ENCODE assay signal across 8 cellular contexts in the genomic region with DNA sequence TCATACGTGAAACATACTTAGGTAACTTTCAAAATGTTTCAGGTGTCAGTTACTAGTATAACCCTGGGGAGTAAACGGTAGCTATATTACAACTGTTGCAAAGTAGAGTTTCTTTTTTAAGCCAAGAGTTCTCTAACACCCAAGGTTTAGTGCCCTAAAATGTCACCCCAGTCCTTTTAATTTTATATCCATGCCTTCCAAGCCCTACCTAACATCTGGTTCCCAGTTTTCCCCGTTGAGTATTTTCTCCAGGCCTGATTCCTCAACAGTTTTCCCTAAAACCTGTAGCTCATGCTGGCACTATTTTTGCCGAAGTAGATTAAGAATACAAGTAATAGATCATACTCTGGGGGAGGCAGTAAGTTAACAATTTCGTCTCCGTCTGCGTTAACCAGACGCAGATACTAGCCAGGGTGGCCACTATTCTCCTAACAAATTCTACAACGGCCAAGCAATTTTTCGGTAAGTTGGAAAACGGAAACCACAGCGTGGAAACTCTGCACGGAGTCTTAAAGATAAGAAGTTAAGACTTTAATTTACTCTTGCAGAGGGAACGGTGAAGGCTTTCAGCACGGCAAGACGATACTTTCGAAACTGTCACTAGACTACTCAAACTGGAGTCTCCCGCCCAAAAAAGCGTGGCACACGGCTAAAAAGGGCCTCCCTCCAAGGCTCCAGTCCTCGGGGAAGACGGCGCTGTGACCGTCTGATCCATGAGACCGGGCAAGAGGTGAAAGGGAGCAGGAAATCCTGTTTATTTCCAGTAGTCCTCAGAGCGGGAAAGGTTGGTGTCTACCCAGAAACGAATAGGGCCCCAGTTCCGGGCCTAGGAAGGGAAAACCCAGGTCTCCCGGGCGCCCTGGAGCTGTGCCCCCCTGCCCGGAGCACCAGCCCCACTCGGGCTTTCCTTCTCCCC.
DNase-seq lines count a peak whose midpoint lies in the region; ATAC-seq and TF ChIP-seq lines count a peak whose summit lies in the region.

No MANE protein-coding gene starts in this region.

- no peaks in the 10 kb centered on the region for H3K27me3 Mint-ChIP-seq in activated naive CD8-positive, alpha-beta T cell treated with anti-CD3 and anti-CD28 coated beads, Interleukin-2, amount 50 U/mL, for 24 hours

- H3K4me3 ChIP-seq in LNCaP clone FGC (ENCODE audit: low read depth, low read length) (peak overlapping the region; percentile 93), iPS-15b (ENCODE audit: low read depth, low read length) (peak overlapping the region; percentile 95)

- H3K9me3 ChIP-seq in iPS-15b (ENCODE audit: control insufficient read depth, insufficient read depth, low read length), result no peaks in the 10 kb centered on the region

- no peak for TF ChIP-seq CTCF in LNCaP clone FGC (IDR thresholded peaks at IDR 0.05; ENCODE audit: control insufficient read depth, extremely low read depth, insufficient read depth)

- H3K36me3 ChIP-seq in iPS-15b (ENCODE audit: control insufficient read depth, insufficient read depth, low read length), result peaks cover 5% of the 10 kb centered on the region

- H3K4me1 ChIP-seq in iPS-15b (ENCODE audit: control insufficient read depth, insufficient read depth, low read length), result peaks cover 3% of the 10 kb centered on the region

- no peaks in the 10 kb centered on the region for H3K9me3 Mint-ChIP-seq in activated naive CD8-positive, alpha-beta T cell treated with anti-CD3 and anti-CD28 coated beads, Interleukin-2, amount 50 U/mL, for 24 hours
- no peaks in the 10 kb centered on the region for H3K9me3 Mint-ChIP-seq in stimulated activated effector memory CD8-positive, alpha-beta T cell treated with anti-CD3 and anti-CD28 coated beads, Interleukin-12 subunit alpha, Interleukin-12 subunit beta, amount 100 ng/mL, for 72 hours

- peaks cover 54% of the 10 kb centered on the region for H3K4me1 Mint-ChIP-seq in activated naive CD8-positive, alpha-beta T cell treated with anti-CD3 and anti-CD28 coated beads, Interleukin-2, amount 50 U/mL, for 24 hours
- H3K4me1 Mint-ChIP-seq in stimulated activated effector memory CD8-positive, alpha-beta T cell treated with anti-CD3 and anti-CD28 coated beads, Interleukin-12 subunit alpha, Interleukin-12 subunit beta, amount 100 ng/mL, for 72 hours, result peaks cover 44% of the 10 kb centered on the region

- no peak for ATAC-seq in activated naive CD8-positive, alpha-beta T cell treated with anti-CD3 and anti-CD28 coated beads, Interleukin-2, amount 50 U/mL, for 24 hours
- ATAC-seq in stimulated activated effector memory CD8-positive, alpha-beta T cell treated with anti-CD3 and anti-CD28 coated beads, Interleukin-12 subunit alpha, Interleukin-12 subunit beta, amount 100 ng/mL, for 72 hours, result no peak
- ATAC-seq in GM19452 (IDR thresholded peaks at IDR 0.05; ENCODE audit: unreplicated experiment), result no peak

- peak overlapping the region; percentile 90 for H3K4me3 Mint-ChIP-seq in activated naive CD8-positive, alpha-beta T cell treated with anti-CD3 and anti-CD28 coated beads, Interleukin-2, amount 50 U/mL, for 24 hours
- H3K4me3 Mint-ChIP-seq in stimulated activated effector memory CD8-positive, alpha-beta T cell treated with anti-CD3 and anti-CD28 coated beads, Interleukin-12 subunit alpha, Interleukin-12 subunit beta, amount 100 ng/mL, for 72 hours, result peak overlapping the region; percentile 85

- DNase-seq in NCI-H748 treated with DMSO at 0.1 percent for 48 hours (lab: John Stamatoyannopoulos, UW) (peak; percentile 47), NCI-H748 (lab: John Stamatoyannopoulos, UW; ENCODE audit: unreplicated experiment) (no peak), LNCaP clone FGC (ENCODE audit: low read depth) (no peak), COLO829 (ENCODE audit: low spot score) (no peak)
- peak; percentile 36 for DNase-seq in activated naive CD8-positive, alpha-beta T cell treated with anti-CD3 and anti-CD28 coated beads, Interleukin-2, amount 50 U/mL, for 24 hours
- peak in 1 of 2 donors; percentile 6 for DNase-seq in stimulated activated effector memory CD8-positive, alpha-beta T cell treated with anti-CD3 and anti-CD28 coated beads, Interleukin-12 subunit alpha, Interleukin-12 subunit beta, amount 100 ng/mL, for 72 hours (ENCODE audit: low spot score in 2 of 2)

- peak overlapping the region; percentile 99 for H3K9ac ChIP-seq in iPS-15b (ENCODE audit: low read depth, low read length)

- H3K27me3 ChIP-seq in iPS-15b (ENCODE audit: control insufficient read depth, insufficient read depth, low read length), result no peaks in the 10 kb centered on the region

- H3K27ac Mint-ChIP-seq in activated naive CD8-positive, alpha-beta T cell treated with anti-CD3 and anti-CD28 coated beads, Interleukin-2, amount 50 U/mL, for 24 hours, result peak overlapping the region; percentile 92
- peak overlapping the region; percentile 98 for H3K27ac Mint-ChIP-seq in stimulated activated effector memory CD8-positive, alpha-beta T cell treated with anti-CD3 and anti-CD28 coated beads, Interleukin-12 subunit alpha, Interleukin-12 subunit beta, amount 100 ng/mL, for 72 hours

- peaks cover 37% of the 10 kb centered on the region for H3K36me3 Mint-ChIP-seq in activated naive CD8-positive, alpha-beta T cell treated with anti-CD3 and anti-CD28 coated beads, Interleukin-2, amount 50 U/mL, for 24 hours (ENCODE audit: low read depth)
- peaks cover 59% of the 10 kb centered on the region for H3K36me3 Mint-ChIP-seq in stimulated activated effector memory CD8-positive, alpha-beta T cell treated with anti-CD3 and anti-CD28 coated beads, Interleukin-12 subunit alpha, Interleukin-12 subunit beta, amount 100 ng/mL, for 72 hours

Comparison
In these comparisons a context has a peak if more than half of its experiments do, and no peak if none do; other contexts are left out.
1. DNase-seq: peak in NCI-H748 treated with DMSO at 0.1 percent for 48 hours (single experiment) and activated naive CD8-positive, alpha-beta T cell treated with anti-CD3 and anti-CD28 coated beads, Interleukin-2, amount 50 U/mL, for 24 hours (single experiment); none in NCI-H748 (single experiment), LNCaP clone FGC (single experiment) and COLO829 (single experiment).